ENCODE assay signal across 8 cellular contexts in genomic region chr1:7208647-7209180, GRCh38.
"Had no signal": no experiment of that assay in that cellular context is flagged by ENCODE, and none has a peak within 500 bp of the region (broad histone marks: within the 10 kb centered on the region; RNA-seq: fewer than 3 reads in every experiment).

No MANE protein-coding gene starts in this region.

- H3K4me1 Mint-ChIP-seq: IgD-negative memory B cell had no signal

- H3K9me3 Mint-ChIP-seq: IgD-negative memory B cell had no signal

- H3K4me3 ChIP-seq: K562, PC-9, Peyer's patch, SJCRH30 had no signal

- H2AFZ ChIP-seq: PC-9 had no signal

- H3K27ac ChIP-seq: KMS-11, PC-9, Peyer's patch, SJCRH30 had no signal

- H3K27ac Mint-ChIP-seq: IgD-negative memory B cell had no signal

- H3K9me3 ChIP-seq: Peyer's patch, SJCRH30 had no signal

- DNase-seq: NCI-H1048, NCI-H1436 treated with DMSO at 0.1 percent for 48 hours, Peyer's patch had no signal

- H3K27me3 ChIP-seq: Peyer's patch had no signal

- H3K4me1 ChIP-seq: Peyer's patch, SJCRH30 had no signal

- H3K4me3 Mint-ChIP-seq: IgD-negative memory B cell had no signal

- H3K36me3 ChIP-seq: Peyer's patch, SJCRH30 had no signal

- H3K9ac ChIP-seq: KMS-11 had no signal

- H3K36me3 Mint-ChIP-seq: IgD-negative memory B cell had no signal

- H3K4me2 ChIP-seq: KMS-11, PC-9 had no signal
